In the genomic region with DNA sequence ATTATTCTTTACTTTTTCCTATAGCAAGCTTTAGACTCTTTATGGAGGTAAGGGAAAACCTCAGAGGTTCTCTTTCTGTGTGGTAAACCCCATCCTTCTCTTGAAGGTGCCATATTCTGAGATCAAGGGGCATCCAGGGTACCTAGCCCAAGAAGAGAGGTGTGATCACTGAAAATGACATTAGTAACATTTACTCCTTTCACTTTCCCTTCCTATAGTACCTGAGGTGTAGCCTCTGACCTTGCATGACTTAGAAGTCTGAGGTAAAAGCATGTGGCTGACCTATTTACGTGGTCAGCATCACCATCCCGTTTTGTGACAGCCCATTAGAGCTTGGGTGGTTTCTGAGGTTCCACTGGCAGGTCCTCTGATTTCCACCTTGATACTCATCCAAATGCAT, we compare ENCODE assay signal across 31 cellular contexts. TPM values are rescaled to one million over a fixed set of nuclear protein-coding genes. Genes with fewer than 3 reads are reported as not detected.
A peak's percentile ranks its signal among the peaks of the same experiment; 100 is the strongest.
DNase-seq lines count a peak whose midpoint lies in the region; ATAC-seq and TF ChIP-seq lines count a peak whose summit lies in the region.
"Had no signal": no experiment of that assay in that cellular context is flagged by ENCODE, and none has a peak within 500 bp of the region (broad histone marks: within the 10 kb centered on the region; RNA-seq: fewer than 3 reads in every experiment).

No MANE protein-coding gene starts in this region.

- no peak overlapping the region for H3K4me3 ChIP-seq in naive thymus-derived CD4-positive, alpha-beta T cell (ENCODE audit: low read length)
- no peak overlapping the region for H3K4me3 ChIP-seq in sigmoid colon
- H3K4me3 ChIP-seq: A549, cardiac muscle cell, coronary artery, left ventricle myocardium inferior, smooth muscle cell had no signal

- no peak overlapping the region for H3K27ac Mint-ChIP-seq in stimulated activated naive CD8-positive, alpha-beta T cell treated with anti-CD3 and anti-CD28 coated beads, Interleukin-15, amount 100 ng/mL, for 72 hours
- no peak overlapping the region for H3K27ac Mint-ChIP-seq in naive thymus-derived CD4-positive, alpha-beta T cell
- H3K27ac Mint-ChIP-seq: activated naive CD8-positive, alpha-beta T cell; activated T-helper 1 cell treated with anti-CD3 and anti-CD28 coated beads, Interleukin-12 subunit alpha, Interleukin-12 subunit beta, Interleukin-2, Interleukin-4 antibody, amounts not matched to agents 30 ng/mL and 10 ng/mL and 1 ng/mL, durations not matched to agents 14 hours and 24 hours and 36 hours; CD4-positive, alpha-beta memory T cell; effector memory CD8-positive, alpha-beta T cell; IgD-negative memory B cell; type B pancreatic cell had no signal

- no peaks in the 10 kb centered on the region for H3K9me3 Mint-ChIP-seq in stimulated activated naive CD8-positive, alpha-beta T cell treated with anti-CD3 and anti-CD28 coated beads, Interleukin-15, amount 100 ng/mL, for 72 hours
- H3K9me3 Mint-ChIP-seq in naive thymus-derived CD4-positive, alpha-beta T cell = peaks cover 0 to 14% (median 3%) of the 10 kb centered on the region in 11 donors
- H3K9me3 Mint-ChIP-seq: activated T-helper 1 cell treated with anti-CD3 and anti-CD28 coated beads, Interleukin-12 subunit alpha, Interleukin-12 subunit beta, Interleukin-2, Interleukin-4 antibody, amounts not matched to agents 30 ng/mL and 10 ng/mL and 1 ng/mL, durations not matched to agents 14 hours and 24 hours and 36 hours; effector memory CD8-positive, alpha-beta T cell had no signal

- no peaks in the 10 kb centered on the region for H3K4me1 Mint-ChIP-seq in stimulated activated naive CD8-positive, alpha-beta T cell treated with anti-CD3 and anti-CD28 coated beads, Interleukin-15, amount 100 ng/mL, for 72 hours
- peaks cover 0 to 7% (median 0%) of the 10 kb centered on the region in 7 donors for H3K4me1 Mint-ChIP-seq in naive thymus-derived CD4-positive, alpha-beta T cell
- H3K4me1 Mint-ChIP-seq: CD4-positive, alpha-beta memory T cell; IgD-negative memory B cell had no signal

- H3K4me1 ChIP-seq in naive thymus-derived CD4-positive, alpha-beta T cell (ENCODE audit: control insufficient read depth in 2 of 2, insufficient read depth in 2 of 2, low read length in 2 of 2) = no peaks in the 10 kb centered on the region
- peaks cover 0 to 45% (median 32%) of the 10 kb centered on the region in 4 donors for H3K4me1 ChIP-seq in sigmoid colon

- CTCF ChIA-PET in naive thymus-derived CD4-positive, alpha-beta T cell (lab: Charles Lee) = no interaction called here

- no peaks in the 10 kb centered on the region for H3K36me3 ChIP-seq in naive thymus-derived CD4-positive, alpha-beta T cell (ENCODE audit: control insufficient read depth in 2 of 3, insufficient read depth in 3 of 3, low read length in 3 of 3)
- no peaks in the 10 kb centered on the region for H3K36me3 ChIP-seq in sigmoid colon
- H3K36me3 ChIP-seq: cardiac muscle cell, left ventricle myocardium inferior had no signal

- WGBS in sigmoid colon, 2 donors = 75 to 89% methylated on average over 2 of the region's 2 CpGs

- peak; percentile 43 for ATAC-seq in stimulated activated naive CD8-positive, alpha-beta T cell treated with anti-CD3 and anti-CD28 coated beads, Interleukin-15, amount 100 ng/mL, for 72 hours
- no peak for ATAC-seq in stimulated activated naive CD8-positive, alpha-beta T cell treated with anti-CD3 and anti-CD28 coated beads, Interleukin-15, Interleukin-2, amounts not matched to agents 100 U/mL and 50 U/mL, for 24 hours
- ATAC-seq in HG02642 (IDR thresholded peaks at IDR 0.05; ENCODE audit: poor library complexity, unreplicated experiment) = peak; percentile 41
- ATAC-seq in HG03378 (IDR thresholded peaks at IDR 0.05; ENCODE audit: unreplicated experiment) = peak; percentile 66
- ATAC-seq in naive thymus-derived CD4-positive, alpha-beta T cell = peak; percentile 3
- ATAC-seq in HG03439 (IDR thresholded peaks at IDR 0.05; ENCODE audit: unreplicated experiment) = no peak
- ATAC-seq: A549; effector memory CD8-positive, alpha-beta T cell; Panc1 had no signal

- DNase-seq in stimulated activated naive CD8-positive, alpha-beta T cell treated with anti-CD3 and anti-CD28 coated beads, Interleukin-15, amount 100 ng/mL, for 72 hours = no peak
- DNase-seq in stimulated activated naive CD8-positive, alpha-beta T cell treated with anti-CD3 and anti-CD28 coated beads, Interleukin-15, Interleukin-2, amounts not matched to agents 100 U/mL and 50 U/mL, for 24 hours = no peak
- no peak for DNase-seq in naive thymus-derived CD4-positive, alpha-beta T cell
- DNase-seq in sigmoid colon (no peak), NCI-H187 (lab: John Stamatoyannopoulos, UW) (no peak)
- DNase-seq: activated CD4-positive, alpha-beta T cell treated with anti-CD3 and anti-CD28 coated beads, Interleukin-2, amount 50 U/mL, for 48 hours; aorta; CD4-positive, alpha-beta memory T cell; effector memory CD8-positive, alpha-beta T cell; EL; erythroblast; glutamatergic neuron; left ventricle myocardium inferior; NCI-H1092 treated with DMSO at 0.1 percent for 48 hours; NCI-H1930; NCI-H524; retina; SHP77 treated with DMSO at 0.1 percent for 48 hours; stimulated activated CD4-positive, alpha-beta T cell treated with anti-CD3 and anti-CD28 coated beads, Interleukin-2, amount 100 ng/mL, for 24 hours had no signal

- H3K27me3 ChIP-seq in naive thymus-derived CD4-positive, alpha-beta T cell (ENCODE audit: control insufficient read depth in 2 of 2, insufficient read depth in 2 of 2, low read length in 2 of 2) = no peaks in the 10 kb centered on the region
- no peaks in the 10 kb centered on the region for H3K27me3 ChIP-seq in sigmoid colon
- H3K27me3 ChIP-seq: cardiac muscle cell had no signal

- no peak for TF ChIP-seq CTCF in sigmoid colon (IDR thresholded peaks at IDR 0.05)

- no peak for TF ChIP-seq EP300 in sigmoid colon (IDR thresholded peaks at IDR 0.05)

- TF ChIP-seq POLR2A in sigmoid colon (IDR thresholded peaks at IDR 0.05) = no peak

- POLR2A ChIA-PET in naive thymus-derived CD4-positive, alpha-beta T cell (lab: Charles Lee) = no interaction called here

- peaks cover 27% of the 10 kb centered on the region for H3K27me3 Mint-ChIP-seq in stimulated activated naive CD8-positive, alpha-beta T cell treated with anti-CD3 and anti-CD28 coated beads, Interleukin-15, amount 100 ng/mL, for 72 hours
- peaks cover 7 to 28% (median 24%) of the 10 kb centered on the region in 5 donors for H3K27me3 Mint-ChIP-seq in naive thymus-derived CD4-positive, alpha-beta T cell
- H3K27me3 Mint-ChIP-seq: type B pancreatic cell had no signal

- H3K9me3 ChIP-seq in naive thymus-derived CD4-positive, alpha-beta T cell (ENCODE audit: control insufficient read depth in 2 of 3, low read length in 3 of 3) = no peaks in the 10 kb centered on the region
- no peaks in the 10 kb centered on the region for H3K9me3 ChIP-seq in sigmoid colon

- no peaks in the 10 kb centered on the region for H3K36me3 Mint-ChIP-seq in naive thymus-derived CD4-positive, alpha-beta T cell
- H3K36me3 Mint-ChIP-seq: activated naive CD8-positive, alpha-beta T cell; CD4-positive, alpha-beta memory T cell; type B pancreatic cell had no signal

- no peak overlapping the region for H3K27ac ChIP-seq in naive thymus-derived CD4-positive, alpha-beta T cell (ENCODE audit: low read depth, low read length)
- H3K27ac ChIP-seq in sigmoid colon = no peak overlapping the region
- H3K27ac ChIP-seq: A549, cardiac muscle cell, coronary artery, left ventricle myocardium inferior had no signal

- H3K4me3 Mint-ChIP-seq in stimulated activated naive CD8-positive, alpha-beta T cell treated with anti-CD3 and anti-CD28 coated beads, Interleukin-15, amount 100 ng/mL, for 72 hours = no peak overlapping the region
- H3K4me3 Mint-ChIP-seq in naive thymus-derived CD4-positive, alpha-beta T cell = no peak overlapping the region
- H3K4me3 Mint-ChIP-seq: activated naive CD8-positive, alpha-beta T cell; activated T-helper 1 cell treated with anti-CD3 and anti-CD28 coated beads, Interleukin-12 subunit alpha, Interleukin-12 subunit beta, Interleukin-2, Interleukin-4 antibody, amounts not matched to agents 30 ng/mL and 10 ng/mL and 1 ng/mL, durations not matched to agents 14 hours and 24 hours and 36 hours; CD4-positive, alpha-beta memory T cell; effector memory CD8-positive, alpha-beta T cell; IgD-negative memory B cell; type B pancreatic cell had no signal

- intact Hi-C loops in naive thymus-derived CD4-positive, alpha-beta T cell (cut with micrococcal nuclease) = no loop called here
- intact Hi-C loops in sigmoid colon (cut with DNase I) = no loop called here

RNA-seq across cellular contexts. Expression of a gene that starts 25.7 kb away (rescaled TPM):
- total RNA-seq in naive thymus-derived CD4-positive, alpha-beta T cell = 1 to 10 TPM in 1 of 5 experiments, under 1 TPM in 2, not detected in 2; 0.24 to 3.5 (median 0.36) TPM
- polyA plus RNA-seq in naive thymus-derived CD4-positive, alpha-beta T cell = not detected
- total RNA-seq in sigmoid colon = 100 to 1,000 TPM; 101 to 204 (median 147) TPM
- 1 to 10 TPM; 3.0 to 6.3 (median 4.2) TPM for polyA plus RNA-seq in sigmoid colon
- polyA plus RNA-seq: CD4-positive, alpha-beta memory T cell; IgD-negative memory B cell had no signal

Comparison
In these comparisons a context has a peak if more than half of its experiments do, and no peak if none do; other contexts are left out.
1. ATAC-seq: peak in stimulated activated naive CD8-positive, alpha-beta T cell treated with anti-CD3 and anti-CD28 coated beads, Interleukin-15, amount 100 ng/mL, for 72 hours (single experiment), HG02642 (single experiment), HG03378 (single experiment) and naive thymus-derived CD4-positive, alpha-beta T cell (single experiment); none in stimulated activated naive CD8-positive, alpha-beta T cell treated with anti-CD3 and anti-CD28 coated beads, Interleukin-15, Interleukin-2, amounts not matched to agents 100 U/mL and 50 U/mL, for 24 hours (single experiment) and HG03439 (single experiment).
2. RNA of a gene that starts 25.7 kb away (total RNA-seq): 101 to 204 TPM in sigmoid colon; 0.24 to 3.5 TPM in naive thymus-derived CD4-positive, alpha-beta T cell; every median in the first group is over 10 times any median in the second.